29 cellular contexts compared by ENCODE assay signal in genomic region chr6:71385111-71385822, GRCh38.
DNase-seq lines count a peak whose midpoint lies in the region; ATAC-seq and TF ChIP-seq lines count a peak whose summit lies in the region.
"Had no signal": no experiment of that assay in that cellular context is flagged by ENCODE, and none has a peak within 500 bp of the region (broad histone marks: within the 10 kb centered on the region; RNA-seq: fewer than 3 reads in every experiment).

No MANE protein-coding gene starts in this region.

- peaks cover 52% of the 10 kb centered on the region for H3K4me1 ChIP-seq in mammary epithelial cell (ENCODE audit: insufficient read depth, low read length)
- peaks cover 57% of the 10 kb centered on the region for H3K4me1 ChIP-seq in upper lobe of right lung
- H3K4me1 ChIP-seq: testis had no signal

- peaks cover 65% of the 10 kb centered on the region for H3K79me2 ChIP-seq in mammary epithelial cell (ENCODE audit: insufficient read depth, low read length)

- peak; percentile 68 for ATAC-seq in left lobe of liver
- ATAC-seq in upper lobe of right lung: peak; percentile 50
- ATAC-seq: CD8-positive, alpha-beta T cell; naive thymus-derived CD4-positive, alpha-beta T cell had no signal

- H3K27me3 ChIP-seq in mammary epithelial cell (ENCODE audit: insufficient read depth, low read length) (no peaks in the 10 kb centered on the region), upper lobe of right lung (no peaks in the 10 kb centered on the region)
- H3K27me3 ChIP-seq: breast epithelium, SJSA1, testis had no signal

- dilution Hi-C loops in mammary epithelial cell (cut with HindIII; ENCODE audit: low sequenced_read_pairs): loop anchor here (10.0 kb wide), 1 partner anchor 120 kb away; no protein-coding TSS in a partner anchor

- peaks cover 14% of the 10 kb centered on the region for H3K4me1 Mint-ChIP-seq in MCF 10A (ENCODE audit: insufficient read depth, unreplicated experiment)
- H3K4me1 Mint-ChIP-seq: activated naive CD4-positive, alpha-beta T cell treated with anti-CD3 and anti-CD28 coated beads, Interleukin-2, amount 50 U/mL, for 24 hours; naive thymus-derived CD4-positive, alpha-beta T cell had no signal

- peak overlapping the region; percentile 18 for H3K4me2 ChIP-seq in mammary epithelial cell (ENCODE audit: insufficient read depth, low read depth, low read length)
- H3K4me2 ChIP-seq: KMS-11 had no signal

- in situ Hi-C loops in mammary epithelial cell (cut with MboI; ENCODE audit: low sequenced_read_pairs in 2 of 2): loop anchor here (10.0 to 25.0 kb wide), 2 partner anchors 120 to 652 kb away; no protein-coding TSS in a partner anchor

- CTCF ChIA-PET in mammary epithelial cell (lab: Charles Lee; ENCODE audit: low non-redundant PET): interaction anchor here (0.6 kb wide), 1 partner anchor 16 kb away, joined by 3 read pairs; no protein-coding TSS in a partner anchor
- CTCF ChIA-PET in MCF 10A (lab: Yijun Ruan, JAX): interaction anchor here (0.6 to 5.2 kb wide), 23 partner anchors 9 to 1941 kb away, joined by 3 to 110 read pairs (median 4); no protein-coding TSS in a partner anchor

- H3K27ac ChIP-seq in mammary epithelial cell (ENCODE audit: insufficient read depth, low read depth, low read length) (peak overlapping the region; percentile 30), upper lobe of right lung (peak overlapping the region; percentile 31)
- H3K27ac ChIP-seq: breast epithelium, HL-60, KMS-11, SJSA1, testis had no signal

- no peaks in the 10 kb centered on the region for H3K9me3 ChIP-seq in mammary epithelial cell (replicated peaks; ENCODE audit: insufficient read depth, low read length)
- no peaks in the 10 kb centered on the region for H3K9me3 ChIP-seq in upper lobe of right lung
- H3K9me3 ChIP-seq: breast epithelium, SJSA1, testis had no signal

- POLR2A ChIA-PET in MCF 10A (lab: Yijun Ruan, JAX): interaction anchor here (1.2 kb wide), 1 partner anchor 36 kb away, joined by 7 read pairs; no protein-coding TSS in a partner anchor

- H3K4me3 ChIP-seq in mammary epithelial cell (replicated peaks in 1 of 3; ENCODE audit: insufficient read depth in 1 of 3, low read depth in 2 of 3, low read length in 3 of 3): no peak overlapping the region
- H3K4me3 ChIP-seq in upper lobe of right lung: no peak overlapping the region
- H3K4me3 ChIP-seq: breast epithelium, SJSA1, testis had no signal

- BruUV-seq in mammary epithelial cell (replicated peaks; lab: Mats Ljungman, UMichigan) (no TSS peak), MCF 10A (replicated peaks; lab: Mats Ljungman, UMichigan) (no TSS peak)

- H2AFZ ChIP-seq in mammary epithelial cell (ENCODE audit: low read depth, low read length): no peak overlapping the region

- no peaks in the 10 kb centered on the region for H4K20me1 ChIP-seq in mammary epithelial cell (ENCODE audit: insufficient read depth, low read length)

- DNase-seq in mammary epithelial cell: no peak
- DNase-seq in MCF 10A (ENCODE audit: unreplicated experiment): no peak
- peak; percentile 77 for DNase-seq in amniotic epithelial cell (ENCODE audit: low read depth)
- DNase-seq in left lobe of liver (ENCODE audit: low spot score): no peak
- DNase-seq in upper lobe of right lung: no peak
- DNase-seq in activated CD4-positive, alpha-beta T cell treated with anti-CD3 and anti-CD28 coated beads, Interleukin-2, amount 50 U/mL, for 4 hours: no peak
- no peak for DNase-seq in H4 (ENCODE audit: low spot score)
- DNase-seq in cerebellar nuclear complex (lab: John Stamatoyannopoulos, UW): no peak
- DNase-seq: AML-193; amygdala; CD8-positive, alpha-beta T cell; DMS 273 treated with DMSO at 0.1 percent for 48 hours; H7; MM.1S; naive thymus-derived CD4-positive, alpha-beta T cell; NCI-H1436; NCI-H2081 treated with DMSO at 0.1 percent for 48 hours; NCI-H226; NCI-H774; RPMI8226; small intestine; stimulated activated naive CD4-positive, alpha-beta T cell; T-helper 9 cell; testis had no signal

- H3K27me3 Mint-ChIP-seq in MCF 10A (ENCODE audit: insufficient read depth, unreplicated experiment): no peaks in the 10 kb centered on the region

- H3K9me3 Mint-ChIP-seq in MCF 10A (ENCODE audit: unreplicated experiment): no peaks in the 10 kb centered on the region
- H3K9me3 Mint-ChIP-seq: activated naive CD4-positive, alpha-beta T cell treated with anti-CD3 and anti-CD28 coated beads, Interleukin-2, amount 50 U/mL, for 24 hours; CD8-positive, alpha-beta T cell had no signal

- intact Hi-C loops in mammary epithelial cell (cut with micrococcal nuclease) (no loop called here), MCF 10A (cut with micrococcal nuclease) (loop anchor here (2.0 kb wide), 1 partner anchor 700 kb away; no protein-coding TSS in a partner anchor), upper lobe of right lung (cut with DNase I) (loop anchor here (10.0 kb wide), 1 partner anchor 130 kb away; no protein-coding TSS in a partner anchor)

- TF ChIP-seq CTCF in mammary epithelial cell (conservative IDR thresholded peaks at IDR 0.05 in 1 of 2, IDR thresholded peaks at IDR 0.05 in 1 of 2; ENCODE audit: extremely low read depth in 1 of 2, insufficient read depth in 1 of 2, low read depth in 1 of 2, low read length in 2 of 2): no peak
- no peak for TF ChIP-seq CTCF in MCF 10A (IDR thresholded peaks at IDR 0.05; ENCODE audit: unreplicated experiment)
- TF ChIP-seq CTCF in upper lobe of right lung (IDR thresholded peaks at IDR 0.05): no peak

- no peaks in the 10 kb centered on the region for H3K36me3 Mint-ChIP-seq in MCF 10A (ENCODE audit: insufficient read depth, unreplicated experiment)
- H3K36me3 Mint-ChIP-seq: activated naive CD4-positive, alpha-beta T cell treated with anti-CD3 and anti-CD28 coated beads, Interleukin-2, amount 50 U/mL, for 24 hours; CD8-positive, alpha-beta T cell; naive thymus-derived CD4-positive, alpha-beta T cell had no signal

- H3K4me3 Mint-ChIP-seq in MCF 10A (ENCODE audit: unreplicated experiment): no peak overlapping the region
- H3K4me3 Mint-ChIP-seq: activated naive CD4-positive, alpha-beta T cell treated with anti-CD3 and anti-CD28 coated beads, Interleukin-2, amount 50 U/mL, for 24 hours; CD8-positive, alpha-beta T cell; naive thymus-derived CD4-positive, alpha-beta T cell had no signal

- WGBS in mammary epithelial cell (ENCODE audit: low coverage, missing lambda C conversion rate): 95% methylated on average over 1 of the region's 1 CpG

- no peak overlapping the region for H3K27ac Mint-ChIP-seq in MCF 10A (ENCODE audit: low read depth, unreplicated experiment)
- H3K27ac Mint-ChIP-seq: activated naive CD4-positive, alpha-beta T cell treated with anti-CD3 and anti-CD28 coated beads, Interleukin-2, amount 50 U/mL, for 24 hours; CD8-positive, alpha-beta T cell; naive thymus-derived CD4-positive, alpha-beta T cell had no signal

- peaks cover 16% of the 10 kb centered on the region for H3K36me3 ChIP-seq in mammary epithelial cell (ENCODE audit: insufficient read depth, low read length)
- peaks cover 13% of the 10 kb centered on the region for H3K36me3 ChIP-seq in upper lobe of right lung
- H3K36me3 ChIP-seq: breast epithelium had no signal

- H3K9ac ChIP-seq in mammary epithelial cell (ENCODE audit: insufficient read depth, low read length): peak overlapping the region; percentile 26
- H3K9ac ChIP-seq: KMS-11 had no signal
